In genomic region chr2:87985902-87986301, GRCh38 we compare ENCODE assay signal across 4 cellular contexts. TPM values are rescaled to one million over a fixed set of nuclear protein-coding genes. Genes with fewer than 3 reads are reported as not detected.
"Had no signal": no experiment of that assay in that cellular context is flagged by ENCODE, and none has a peak within 500 bp of the region (broad histone marks: within the 10 kb centered on the region; RNA-seq: fewer than 3 reads in every experiment).

No MANE protein-coding gene starts in this region.

RNA-seq across cellular contexts. Expression of gene RNU2-63P, which starts 30.4 kb away (rescaled TPM):
- total RNA-seq: ascending aorta, bronchial epithelial cell, cardiac muscle cell had no signal
- polyA plus RNA-seq: adipose tissue, cardiac muscle cell had no signal
